ENCODE assay signal across 29 cellular contexts in the genomic region with DNA sequence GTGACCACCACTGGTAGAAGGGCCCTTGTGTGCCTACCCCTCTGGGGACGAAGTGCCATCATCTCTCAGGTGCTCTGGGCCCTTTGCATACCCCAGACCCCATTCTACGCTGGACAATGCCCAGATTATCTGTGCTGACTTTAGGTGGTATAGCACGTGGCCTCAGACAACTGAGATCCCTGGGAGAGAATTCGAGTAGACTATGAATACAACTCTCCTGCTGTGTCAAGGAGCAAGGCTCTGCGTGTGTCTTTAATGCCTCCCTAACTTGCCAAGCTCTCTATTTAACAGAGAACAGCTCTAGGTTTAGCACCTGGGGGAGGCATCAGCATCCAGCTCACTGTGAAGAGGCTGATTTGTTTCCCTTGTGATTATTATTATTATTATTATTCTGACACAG. TPM values are rescaled to one million over a fixed set of nuclear protein-coding genes. Genes with fewer than 3 reads are reported as not detected.
"Had no signal": no experiment of that assay in that cellular context is flagged by ENCODE, and none has a peak within 500 bp of the region (broad histone marks: within the 10 kb centered on the region; RNA-seq: fewer than 3 reads in every experiment).

No MANE protein-coding gene starts in this region.

- H3K27ac ChIP-seq: ascending aorta, breast epithelium, cardiac muscle cell, coronary artery, dorsolateral prefrontal cortex, esophagus muscularis mucosa, foreskin keratinocyte, gastrocnemius medialis, heart left ventricle had no signal

- H3K4me1 ChIP-seq: ascending aorta, breast epithelium had no signal

- H3K36me3 ChIP-seq: ascending aorta, breast epithelium, cardiac muscle cell, esophagus muscularis mucosa, gastrocnemius medialis, heart left ventricle had no signal

- H3K27me3 ChIP-seq: ascending aorta, breast epithelium, dorsolateral prefrontal cortex, foreskin keratinocyte, gastrocnemius medialis had no signal

- H3K4me3 ChIP-seq: ascending aorta, breast epithelium, cardiac muscle cell, coronary artery, dorsolateral prefrontal cortex, esophagus muscularis mucosa, gastrocnemius medialis, heart left ventricle had no signal

- DNase-seq: activated CD4-positive, alpha-beta T cell treated with anti-CD3 and anti-CD28 coated beads for 1 hour; activated CD4-positive, alpha-beta T cell treated with anti-CD3 and anti-CD28 coated beads for 4 hours; activated CD4-positive, alpha-beta T cell treated with anti-CD3 and anti-CD28 coated beads, Interleukin-2, amount 50 U/mL, for 1 hour; activated CD4-positive, alpha-beta T cell treated with anti-CD3 and anti-CD28 coated beads, Interleukin-2, amount 50 U/mL, for 48 hours; activated CD8-positive, alpha-beta memory T cell treated with anti-CD3 and anti-CD28 coated beads for 24 hours; activated CD8-positive, alpha-beta T cell treated with anti-CD3 and anti-CD28 coated beads for 36 hours; activated gamma-delta T cell; activated naive CD4-positive, alpha-beta T cell; activated naive CD4-positive, alpha-beta T cell treated with anti-CD3 and anti-CD28 coated beads, Interleukin-2, amount 10 ng/mL, durations not matched to agents 7 days and 5 days; activated naive CD8-positive, alpha-beta T cell treated with anti-CD3 and anti-CD28 coated beads, Interleukin-2, amount 10 ng/mL, durations not matched to agents 7 days and 5 days; activated T-cell treated with anti-CD3 and anti-CD28 coated beads, Interleukin-2, amount 50 U/mL, for 4 hours; dorsolateral prefrontal cortex; effector memory CD4-positive, alpha-beta T cell; endodermal cell; foreskin keratinocyte; gastrocnemius medialis; glutamatergic neuron; heart left ventricle; T-helper 2 cell had no signal

- H3K9me3 ChIP-seq: ascending aorta, breast epithelium, esophagus muscularis mucosa, gastrocnemius medialis, heart left ventricle had no signal

- ATAC-seq: activated CD8-positive, alpha-beta T cell treated with anti-CD3 and anti-CD28 coated beads for 36 hours; activated naive CD4-positive, alpha-beta T cell treated with anti-CD3 and anti-CD28 coated beads, Interleukin-2, amount 50 U/mL, for 72 hours; activated T-cell treated with anti-CD3 and anti-CD28 coated beads, Interleukin-2, amount 50 U/mL, for 4 hours; activated T-helper 17 cell treated with anti-CD3 and anti-CD28 coated beads, Interleukin-2, amount 50 U/mL, for 72 hours; foreskin keratinocyte; gastrocnemius medialis; heart left ventricle had no signal

RNA-seq across cellular contexts. Expression of a gene that starts 29.1 kb away (rescaled TPM):
- total RNA-seq: activated CD8-positive, alpha-beta T cell treated with anti-CD3 and anti-CD28 coated beads for 36 hours; activated naive CD4-positive, alpha-beta T cell treated with anti-CD3 and anti-CD28 coated beads, Interleukin-2, amount 50 U/mL, for 72 hours; activated naive CD8-positive, alpha-beta T cell treated with anti-CD3 and anti-CD28 coated beads, Interleukin-2, amount 10 ng/mL, durations not matched to agents 7 days and 5 days; activated T-cell treated with anti-CD3 and anti-CD28 coated beads, Interleukin-2, amount 50 U/mL, for 4 hours; activated T-helper 17 cell treated with anti-CD3 and anti-CD28 coated beads, Interleukin-2, amount 50 U/mL, for 72 hours; ascending aorta; cerebellum; endodermal cell; epithelial cell of proximal tubule; esophagus muscularis mucosa; foreskin keratinocyte; heart left ventricle; T-helper 1 cell treated with Interleukin-12 subunit alpha and Interleukin-12 subunit beta and Interleukin-4 antibody, amounts not matched to agents 30 ng/mL and 1 ng/mL, for 36 hours had no signal
- polyA plus RNA-seq: cardiac muscle cell, foreskin keratinocyte had no signal
